Comparison of ENCODE assay signal across 10 cellular contexts in the genomic region with DNA sequence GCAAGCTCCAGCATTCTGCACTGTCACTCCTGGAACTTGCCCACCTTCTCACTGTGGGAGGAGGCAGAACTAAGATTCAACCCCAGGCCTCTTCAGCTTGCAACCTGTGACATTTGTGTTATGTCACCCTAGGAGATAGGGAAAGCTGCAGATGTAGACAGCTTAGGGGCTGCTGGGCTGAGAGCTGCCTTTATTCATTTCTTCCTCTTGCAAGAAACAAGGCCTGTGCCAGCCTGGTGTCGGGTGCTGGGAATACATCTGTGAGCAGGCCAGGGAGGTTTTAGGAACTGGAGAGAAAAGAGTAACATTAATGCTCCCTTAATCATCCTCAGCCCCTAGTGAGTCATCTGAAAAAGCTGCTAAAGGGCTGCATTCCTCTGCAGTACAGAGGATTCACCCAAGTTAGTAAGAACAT.
DNase-seq lines count a peak whose midpoint lies in the region; ATAC-seq lines count a peak whose summit lies in the region.
"Had no signal": no experiment of that assay in that cellular context is flagged by ENCODE, and none has a peak within 500 bp of the region (broad histone marks: within the 10 kb centered on the region; RNA-seq: fewer than 3 reads in every experiment).

No MANE protein-coding gene starts in this region.

- no peaks in the 10 kb centered on the region for H3K36me3 Mint-ChIP-seq in activated T-cell treated with anti-CD3 and anti-CD28 coated beads, Interleukin-2, amount 50 U/mL, for 4 hours (ENCODE audit: insufficient read depth)

- H3K4me3 ChIP-seq in ectodermal cell (ENCODE audit: insufficient read depth, low read depth, low read length), result no peak overlapping the region
- H3K4me3 ChIP-seq in mesodermal cell (ENCODE audit: extremely low read depth, insufficient read depth, low read length, poor library complexity, severe bottlenecking), result no peak overlapping the region
- H3K4me3 ChIP-seq in aorta (ENCODE audit: low read length in 2 of 2), result no peak overlapping the region

- no peaks in the 10 kb centered on the region for H3K9me3 Mint-ChIP-seq in activated T-cell treated with anti-CD3 and anti-CD28 coated beads, Interleukin-2, amount 50 U/mL, for 4 hours

- peak; percentile 53 for ATAC-seq in Right ventricle myocardium inferior
- peak; percentile 60 for ATAC-seq in aorta (ENCODE audit: low FRiP score)
- ATAC-seq in activated T-cell treated with anti-CD3 and anti-CD28 coated beads, Interleukin-2, amount 50 U/mL, for 4 hours, result no peak

- H3K9me3 ChIP-seq in ectodermal cell (ENCODE audit: control insufficient read depth, low read length) (no peaks in the 10 kb centered on the region), mesodermal cell (ENCODE audit: control insufficient read depth, low read length) (no peaks in the 10 kb centered on the region), aorta (ENCODE audit: control insufficient read depth, low read length) (no peaks in the 10 kb centered on the region)

- H3K36me3 ChIP-seq in ectodermal cell (ENCODE audit: control insufficient read depth, insufficient read depth, low read length) (no peaks in the 10 kb centered on the region), mesodermal cell (ENCODE audit: control insufficient read depth, insufficient read depth, low read length) (no peaks in the 10 kb centered on the region), aorta (ENCODE audit: control insufficient read depth in 1 of 2, insufficient read depth in 2 of 2, low read length in 1 of 2) (no peaks in the 10 kb centered on the region)

- H3K27me3 ChIP-seq in ectodermal cell (ENCODE audit: control insufficient read depth, insufficient read depth, low read length, poor library complexity, severe bottlenecking) (no peaks in the 10 kb centered on the region), aorta (ENCODE audit: control insufficient read depth in 1 of 2, insufficient read depth in 2 of 2, low read length in 1 of 2) (no peaks in the 10 kb centered on the region)

- H3K27me3 Mint-ChIP-seq in activated T-cell treated with anti-CD3 and anti-CD28 coated beads, Interleukin-2, amount 50 U/mL, for 4 hours (ENCODE audit: low read depth), result peaks cover 11% of the 10 kb centered on the region

- H3K4me1 ChIP-seq in ectodermal cell (ENCODE audit: control insufficient read depth, insufficient read depth, low read length) (peaks cover 21% of the 10 kb centered on the region), mesodermal cell (ENCODE audit: control insufficient read depth, insufficient read depth, low read length, poor library complexity, severe bottlenecking) (peaks cover 45% of the 10 kb centered on the region), aorta (ENCODE audit: control insufficient read depth in 1 of 2, insufficient read depth in 2 of 2, low read length in 2 of 2) (no peaks in the 10 kb centered on the region)

- H3K27ac ChIP-seq in ectodermal cell (ENCODE audit: insufficient read depth, low read depth, low read length, poor library complexity, severe bottlenecking), result peak overlapping the region; percentile 57
- H3K27ac ChIP-seq in mesodermal cell (ENCODE audit: low read depth, low read length, severe bottlenecking), result peak overlapping the region; percentile 95
- H3K27ac ChIP-seq in aorta (ENCODE audit: low read depth in 1 of 2, low read length in 2 of 2), result peak overlapping the region in 1 of 2 donors; percentile 71

- no peak for DNase-seq in Right ventricle myocardium inferior (ENCODE audit: missing footprints)
- DNase-seq in cardiac septum (ENCODE audit: low spot score), result no peak
- peak; percentile 86 to 89 for DNase-seq in aorta
- DNase-seq in NCI-H2171 treated with DMSO at 0.1 percent for 48 hours (lab: John Stamatoyannopoulos, UW), result no peak
- DNase-seq in activated T-cell treated with anti-CD3 and anti-CD28 coated beads, Interleukin-2, amount 50 U/mL, for 4 hours, result no peak
- DNase-seq in stimulated activated CD8-positive, alpha-beta memory T cell treated with anti-CD3 and anti-CD28 coated beads, Interleukin-4, amount 100 ng/mL, for 48 hours, result no peak
- DNase-seq: activated CD8-positive, alpha-beta memory T cell treated with anti-CD3 and anti-CD28 coated beads, Interleukin-2, amount 50 U/mL, for 4 hours; NCI-H1417 had no signal

- WGBS in ectodermal cell, 2 experiments, result 55 to 86% methylated on average over 1 of the region's 1 CpG
- no CpG with 5 or more reads among the region's 1 CpG for WGBS in mesodermal cell (ENCODE audit: insufficient coverage in 2 of 2), 2 experiments
- 4 to 7% methylated on average over 1 of the region's 1 CpG for WGBS in aorta, 2 donors

- no peaks in the 10 kb centered on the region for H3K4me1 Mint-ChIP-seq in activated T-cell treated with anti-CD3 and anti-CD28 coated beads, Interleukin-2, amount 50 U/mL, for 4 hours (ENCODE audit: low read depth)

- no peak overlapping the region for H3K4me3 Mint-ChIP-seq in activated T-cell treated with anti-CD3 and anti-CD28 coated beads, Interleukin-2, amount 50 U/mL, for 4 hours

- intact Hi-C loops in Right ventricle myocardium inferior (cut with DNase I), result no loop called here
- intact Hi-C loops in cardiac septum (cut with DNase I), result no loop called here
- intact Hi-C loops in aorta (cut with DNase I), result loop anchor here in 1 of 2 donors (5.0 kb wide), 1 partner anchor 39 kb away; no protein-coding TSS in a partner anchor

Comparison
In these comparisons a context has a peak if more than half of its experiments do, and no peak if none do; other contexts are left out.
1. ATAC-seq: peak in Right ventricle myocardium inferior (single experiment) and aorta (single experiment); none in activated T-cell treated with anti-CD3 and anti-CD28 coated beads, Interleukin-2, amount 50 U/mL, for 4 hours (0 of 2).
2. DNase-seq: peak in aorta (2 of 2); none in Right ventricle myocardium inferior (single experiment), cardiac septum (single experiment), NCI-H2171 treated with DMSO at 0.1 percent for 48 hours (single experiment), activated T-cell treated with anti-CD3 and anti-CD28 coated beads, Interleukin-2, amount 50 U/mL, for 4 hours (single experiment) and stimulated activated CD8-positive, alpha-beta memory T cell treated with anti-CD3 and anti-CD28 coated beads, Interleukin-4, amount 100 ng/mL, for 48 hours (single experiment).